In the genomic region with DNA sequence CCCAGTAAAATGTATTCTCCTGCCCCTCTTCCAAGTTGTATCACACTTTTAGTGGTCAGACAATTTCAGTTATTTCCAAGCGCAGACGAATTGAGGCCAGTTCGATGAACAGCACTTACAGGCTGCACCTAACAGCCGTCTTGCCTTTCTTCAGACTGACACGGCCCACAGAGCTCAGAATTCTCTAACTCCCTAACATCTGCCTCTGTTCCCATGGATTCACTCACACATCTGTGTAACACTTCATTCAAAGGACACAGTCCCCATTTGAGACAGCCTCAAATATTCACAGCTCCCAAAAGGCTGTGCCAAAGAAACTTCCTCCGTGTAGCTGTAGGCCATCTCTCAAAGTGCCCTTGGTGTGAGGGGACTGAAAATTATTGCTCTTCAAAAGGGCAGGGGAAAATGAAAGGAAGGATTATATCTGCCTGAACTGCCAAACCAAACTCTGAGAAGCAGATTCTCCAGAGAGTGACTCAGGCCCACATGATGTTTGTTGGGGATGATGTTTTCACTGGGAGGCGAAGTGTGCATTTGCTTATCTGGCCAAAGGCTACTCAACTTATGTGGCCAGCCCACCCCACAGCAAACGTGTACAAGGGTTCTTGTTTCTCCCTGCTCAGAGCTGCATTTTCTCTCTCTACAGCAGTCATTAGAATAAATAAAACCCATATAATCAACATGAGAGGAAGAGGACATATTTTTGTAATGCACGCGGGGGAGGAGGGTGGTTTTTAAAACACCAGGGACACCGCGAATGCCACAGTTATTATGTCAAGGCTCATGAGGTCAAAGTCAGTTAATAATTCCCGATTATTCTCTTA, we compare ENCODE assay signal across 10 cellular contexts.
DNase-seq lines count a peak whose midpoint lies in the region; ATAC-seq and TF ChIP-seq lines count a peak whose summit lies in the region.
"Had no signal": no experiment of that assay in that cellular context is flagged by ENCODE, and none has a peak within 500 bp of the region (broad histone marks: within the 10 kb centered on the region; RNA-seq: fewer than 3 reads in every experiment).

No MANE protein-coding gene starts in this region.

- peak overlapping the region; percentile 77; the same call in 1 of the 2 replicates for H3K27ac Mint-ChIP-seq in HFFc6
- H3K27ac Mint-ChIP-seq in activated CD8-positive, alpha-beta T cell treated with anti-CD3 and anti-CD28 coated beads, Interleukin-2, amount 10 ng/mL, durations not matched to agents 7 days and 5 days = no peak overlapping the region
- H3K27ac Mint-ChIP-seq: stimulated activated naive CD8-positive, alpha-beta T cell treated with anti-CD3 and anti-CD28 coated beads, Interleukin-15, Interleukin-2, amounts not matched to agents 100 ng/mL and 50 ng/mL, for 24 hours had no signal

- H3K27ac ChIP-seq in spleen = peak overlapping the region in 7 of 8 donors; percentile 40 to 73 (median 53)

- H3K4me1 ChIP-seq in spleen = peaks cover 12 to 30% (median 19%) of the 10 kb centered on the region in 6 donors

- H3K27me3 Mint-ChIP-seq in HFFc6 (ENCODE audit: insufficient read depth) = peaks cover 12% of the 10 kb centered on the region
- H3K27me3 Mint-ChIP-seq in activated CD8-positive, alpha-beta T cell treated with anti-CD3 and anti-CD28 coated beads, Interleukin-2, amount 10 ng/mL, durations not matched to agents 7 days and 5 days (ENCODE audit: low read depth) = peaks cover 59% of the 10 kb centered on the region

- H3K9me3 ChIP-seq in spleen = peaks cover 0 to under 1% (median 0%) of the 10 kb centered on the region in 8 donors

- H3K4me3 ChIP-seq in spleen = no peak overlapping the region

- H3K36me3 ChIP-seq in spleen = no peaks in the 10 kb centered on the region

- TF ChIP-seq CTCF in HFFc6 (IDR thresholded peaks at IDR 0.05) (no peak), spleen (IDR thresholded peaks at IDR 0.05 in 8 of 11, conservative IDR thresholded peaks at IDR 0.05 in 3 of 11) (no peak)

- peak; percentile 63 for DNase-seq in HFFc6
- peak; percentile 83 for DNase-seq in brain pericyte (ENCODE audit: low read depth, low spot score)
- DNase-seq in kidney tubule cell (ENCODE audit: low spot score) = peak; percentile 89
- no peak for DNase-seq in spleen
- DNase-seq in Kasumi-1 (lab: John Stamatoyannopoulos, UW) = no peak
- no peak for DNase-seq in NCI-H2029 (lab: John Stamatoyannopoulos, UW)
- DNase-seq in activated CD8-positive, alpha-beta T cell treated with anti-CD3 and anti-CD28 coated beads, Interleukin-2, amount 10 ng/mL, durations not matched to agents 7 days and 5 days = no peak
- DNase-seq: activated CD4-positive, alpha-beta T cell treated with anti-CD3 and anti-CD28 coated beads for 1 hour had no signal

- POLR2A ChIA-PET in activated CD8-positive, alpha-beta T cell treated with anti-CD3 and anti-CD28 coated beads, Interleukin-2, amount 10 ng/mL, durations not matched to agents 7 days and 5 days (lab: Charles Lee) = no interaction called here

- CTCF ChIA-PET in activated CD8-positive, alpha-beta T cell treated with anti-CD3 and anti-CD28 coated beads, Interleukin-2, amount 10 ng/mL, durations not matched to agents 7 days and 5 days (lab: Charles Lee) = interaction anchor here (1.2 to 3.0 kb wide), 2 partner anchors 281 to 590 kb away, joined by 5 to 37 read pairs; no protein-coding TSS in a partner anchor

- no peak for ATAC-seq in activated CD8-positive, alpha-beta T cell treated with anti-CD3 and anti-CD28 coated beads, Interleukin-2, amount 10 ng/mL, durations not matched to agents 7 days and 5 days
- ATAC-seq in GM21515 (IDR thresholded peaks at IDR 0.05; ENCODE audit: unreplicated experiment) = no peak

- peak overlapping the region; percentile 66 for H3K4me3 Mint-ChIP-seq in HFFc6
- no peak overlapping the region for H3K4me3 Mint-ChIP-seq in activated CD8-positive, alpha-beta T cell treated with anti-CD3 and anti-CD28 coated beads, Interleukin-2, amount 10 ng/mL, durations not matched to agents 7 days and 5 days
- H3K4me3 Mint-ChIP-seq: stimulated activated naive CD8-positive, alpha-beta T cell treated with anti-CD3 and anti-CD28 coated beads, Interleukin-15, Interleukin-2, amounts not matched to agents 100 ng/mL and 50 ng/mL, for 24 hours had no signal

- 73 to 83% (median 82%) methylated on average over 13 of the region's 13 CpGs for WGBS in spleen, 5 donors

- intact Hi-C loops in spleen (cut with DNase I; ENCODE audit: low total_unique reads) = loop anchor here (5.0 to 10.0 kb wide), 3 partner anchors 282 to 1335 kb away; partner anchors contain the start of gene HOXA11

- H3K4me1 Mint-ChIP-seq in HFFc6 (ENCODE audit: low read depth) = peaks cover 41% of the 10 kb centered on the region
- H3K4me1 Mint-ChIP-seq in activated CD8-positive, alpha-beta T cell treated with anti-CD3 and anti-CD28 coated beads, Interleukin-2, amount 10 ng/mL, durations not matched to agents 7 days and 5 days (ENCODE audit: low read depth) = peaks cover 15% of the 10 kb centered on the region

- no peak for TF ChIP-seq POLR2A in spleen (IDR thresholded peaks at IDR 0.05)

- H3K27me3 ChIP-seq in spleen (replicated peaks in 1 of 7) = peaks cover 8 to 65% (median 38%) of the 10 kb centered on the region in 7 donors

- H3K9me3 Mint-ChIP-seq in HFFc6 = no peaks in the 10 kb centered on the region; the same call in 1 of the 2 replicates
- no peaks in the 10 kb centered on the region for H3K9me3 Mint-ChIP-seq in activated CD8-positive, alpha-beta T cell treated with anti-CD3 and anti-CD28 coated beads, Interleukin-2, amount 10 ng/mL, durations not matched to agents 7 days and 5 days (ENCODE audit: insufficient read depth)
- H3K9me3 Mint-ChIP-seq: stimulated activated naive CD8-positive, alpha-beta T cell treated with anti-CD3 and anti-CD28 coated beads, Interleukin-15, Interleukin-2, amounts not matched to agents 100 ng/mL and 50 ng/mL, for 24 hours had no signal

- H3K36me3 Mint-ChIP-seq in HFFc6 (ENCODE audit: low read depth) = no peaks in the 10 kb centered on the region
- H3K36me3 Mint-ChIP-seq in activated CD8-positive, alpha-beta T cell treated with anti-CD3 and anti-CD28 coated beads, Interleukin-2, amount 10 ng/mL, durations not matched to agents 7 days and 5 days (ENCODE audit: low read depth) = no peaks in the 10 kb centered on the region

Comparison
In these comparisons a context has a peak if more than half of its experiments do, and no peak if none do; other contexts are left out.
1. DNase-seq: peak in HFFc6 (single experiment), brain pericyte (single experiment) and kidney tubule cell (single experiment); none in spleen (single experiment), Kasumi-1 (0 of 2), NCI-H2029 (single experiment) and activated CD8-positive, alpha-beta T cell treated with anti-CD3 and anti-CD28 coated beads, Interleukin-2, amount 10 ng/mL, durations not matched to agents 7 days and 5 days (single experiment).